ENCODE assay signal across 1 cellular context in the genomic region with DNA sequence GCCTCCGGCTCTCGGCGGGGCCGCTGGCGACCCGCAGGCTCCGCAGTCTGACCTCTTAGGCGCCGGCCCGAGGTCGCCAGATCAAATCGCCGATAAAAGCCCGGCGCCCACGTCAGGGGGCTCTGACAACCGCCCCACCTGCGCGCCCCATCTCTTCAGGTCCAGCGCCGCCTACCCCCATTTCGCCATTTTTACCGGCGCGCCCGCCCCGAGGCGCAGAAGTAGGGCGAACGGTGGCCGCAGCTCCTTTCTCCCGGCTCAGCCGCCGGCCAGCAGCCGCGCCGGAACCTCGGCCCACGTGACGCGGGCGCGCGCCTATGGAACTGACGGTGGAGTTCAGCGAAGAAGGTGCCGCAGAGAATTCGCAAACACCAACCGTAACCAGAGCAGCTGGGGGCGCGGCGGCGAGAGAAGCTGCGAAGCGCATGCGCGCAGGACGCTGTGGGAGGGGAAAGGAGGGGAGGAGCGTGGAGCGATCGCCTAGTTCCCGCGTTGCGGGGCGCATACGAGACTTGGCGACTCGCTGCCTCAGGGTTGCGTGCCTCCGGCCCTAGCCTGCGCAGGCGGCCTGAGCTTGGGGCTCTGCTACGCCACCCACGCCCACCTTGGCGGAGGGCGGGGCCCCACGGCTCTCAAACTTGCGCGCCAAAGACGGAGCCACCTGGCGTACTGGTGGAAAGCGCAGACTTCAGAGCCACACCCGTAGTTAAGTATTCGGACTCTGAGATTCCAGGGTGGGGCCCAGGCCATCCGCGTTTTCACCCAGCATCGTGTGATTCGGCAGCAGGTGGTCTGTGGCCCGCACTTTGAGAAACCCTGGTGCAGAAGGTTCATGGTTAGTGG.
TF ChIP-seq lines count a peak whose summit lies in the region.

A gene with protein sequence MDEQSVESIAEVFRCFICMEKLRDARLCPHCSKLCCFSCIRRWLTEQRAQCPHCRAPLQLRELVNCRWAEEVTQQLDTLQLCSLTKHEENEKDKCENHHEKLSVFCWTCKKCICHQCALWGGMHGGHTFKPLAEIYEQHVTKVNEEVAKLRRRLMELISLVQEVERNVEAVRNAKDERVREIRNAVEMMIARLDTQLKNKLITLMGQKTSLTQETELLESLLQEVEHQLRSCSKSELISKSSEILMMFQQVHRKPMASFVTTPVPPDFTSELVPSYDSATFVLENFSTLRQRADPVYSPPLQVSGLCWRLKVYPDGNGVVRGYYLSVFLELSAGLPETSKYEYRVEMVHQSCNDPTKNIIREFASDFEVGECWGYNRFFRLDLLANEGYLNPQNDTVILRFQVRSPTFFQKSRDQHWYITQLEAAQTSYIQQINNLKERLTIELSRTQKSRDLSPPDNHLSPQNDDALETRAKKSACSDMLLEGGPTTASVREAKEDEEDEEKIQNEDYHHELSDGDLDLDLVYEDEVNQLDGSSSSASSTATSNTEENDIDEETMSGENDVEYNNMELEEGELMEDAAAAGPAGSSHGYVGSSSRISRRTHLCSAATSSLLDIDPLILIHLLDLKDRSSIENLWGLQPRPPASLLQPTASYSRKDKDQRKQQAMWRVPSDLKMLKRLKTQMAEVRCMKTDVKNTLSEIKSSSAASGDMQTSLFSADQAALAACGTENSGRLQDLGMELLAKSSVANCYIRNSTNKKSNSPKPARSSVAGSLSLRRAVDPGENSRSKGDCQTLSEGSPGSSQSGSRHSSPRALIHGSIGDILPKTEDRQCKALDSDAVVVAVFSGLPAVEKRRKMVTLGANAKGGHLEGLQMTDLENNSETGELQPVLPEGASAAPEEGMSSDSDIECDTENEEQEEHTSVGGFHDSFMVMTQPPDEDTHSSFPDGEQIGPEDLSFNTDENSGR (minus strand): TSS at position 418 of the 843 bp plus-strand sequence. CDS start 419 bp downstream, outside the sequence.

TF ChIP-seq in HepG2, 621 proteins besides CTCF, POLR2A, EP300 and RAD21 (continued from another document and continues in another):
- no peak for TF ChIP-seq XBP1 (CRISPR knock-in tag; IDR thresholded peaks at IDR 0.05)
- no peak for TF ChIP-seq HHEX (CRISPR knock-in tag; IDR thresholded peaks at IDR 0.05)
- TF ChIP-seq NRL (CRISPR knock-in tag; IDR thresholded peaks at IDR 0.05; ENCODE audit: borderline replicate concordance) = peak; percentile 83
- no peak for TF ChIP-seq ZNF496 (CRISPR knock-in tag; IDR thresholded peaks at IDR 0.05; ENCODE audit: insufficient replicate concordance)
- TF ChIP-seq, protein P1, sequence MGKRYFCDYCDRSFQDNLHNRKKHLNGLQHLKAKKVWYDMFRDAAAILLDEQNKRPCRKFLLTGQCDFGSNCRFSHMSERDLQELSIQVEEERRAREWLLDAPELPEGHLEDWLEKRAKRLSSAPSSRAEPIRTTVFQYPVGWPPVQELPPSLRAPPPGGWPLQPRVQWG (CRISPR knock-in tag; IDR thresholded peaks at IDR 0.05; ENCODE audit: borderline replicate concordance, low read depth) = no peak
- no peak for TF ChIP-seq SMARCC2 (IDR thresholded peaks at IDR 0.05)
- peak; percentile 92 for TF ChIP-seq GFI1 (CRISPR knock-in tag; IDR thresholded peaks at IDR 0.05; ENCODE audit: borderline replicate concordance)
- peak; percentile 96 for TF ChIP-seq ZNF747 (CRISPR knock-in tag; IDR thresholded peaks at IDR 0.05; ENCODE audit: borderline replicate concordance)
- TF ChIP-seq, protein P2, sequence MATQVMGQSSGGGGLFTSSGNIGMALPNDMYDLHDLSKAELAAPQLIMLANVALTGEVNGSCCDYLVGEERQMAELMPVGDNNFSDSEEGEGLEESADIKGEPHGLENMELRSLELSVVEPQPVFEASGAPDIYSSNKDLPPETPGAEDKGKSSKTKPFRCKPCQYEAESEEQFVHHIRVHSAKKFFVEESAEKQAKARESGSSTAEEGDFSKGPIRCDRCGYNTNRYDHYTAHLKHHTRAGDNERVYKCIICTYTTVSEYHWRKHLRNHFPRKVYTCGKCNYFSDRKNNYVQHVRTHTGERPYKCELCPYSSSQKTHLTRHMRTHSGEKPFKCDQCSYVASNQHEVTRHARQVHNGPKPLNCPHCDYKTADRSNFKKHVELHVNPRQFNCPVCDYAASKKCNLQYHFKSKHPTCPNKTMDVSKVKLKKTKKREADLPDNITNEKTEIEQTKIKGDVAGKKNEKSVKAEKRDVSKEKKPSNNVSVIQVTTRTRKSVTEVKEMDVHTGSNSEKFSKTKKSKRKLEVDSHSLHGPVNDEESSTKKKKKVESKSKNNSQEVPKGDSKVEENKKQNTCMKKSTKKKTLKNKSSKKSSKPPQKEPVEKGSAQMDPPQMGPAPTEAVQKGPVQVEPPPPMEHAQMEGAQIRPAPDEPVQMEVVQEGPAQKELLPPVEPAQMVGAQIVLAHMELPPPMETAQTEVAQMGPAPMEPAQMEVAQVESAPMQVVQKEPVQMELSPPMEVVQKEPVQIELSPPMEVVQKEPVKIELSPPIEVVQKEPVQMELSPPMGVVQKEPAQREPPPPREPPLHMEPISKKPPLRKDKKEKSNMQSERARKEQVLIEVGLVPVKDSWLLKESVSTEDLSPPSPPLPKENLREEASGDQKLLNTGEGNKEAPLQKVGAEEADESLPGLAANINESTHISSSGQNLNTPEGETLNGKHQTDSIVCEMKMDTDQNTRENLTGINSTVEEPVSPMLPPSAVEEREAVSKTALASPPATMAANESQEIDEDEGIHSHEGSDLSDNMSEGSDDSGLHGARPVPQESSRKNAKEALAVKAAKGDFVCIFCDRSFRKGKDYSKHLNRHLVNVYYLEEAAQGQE (IDR thresholded peaks at IDR 0.05; ENCODE audit: borderline replicate concordance in 1 of 2, low read depth in 1 of 2, low read length in 2 of 2) = peak in 1 of 2 experiments; percentile 43; a peak in 1 of 4 replicates
- TF ChIP-seq ZNF552 (CRISPR knock-in tag; IDR thresholded peaks at IDR 0.05; ENCODE audit: borderline replicate concordance) = no peak
- no peak for TF ChIP-seq EHMT2 (IDR thresholded peaks at IDR 0.05; ENCODE audit: borderline replicate concordance, low read depth, low read length)
- peak; percentile 16; the same call in 1 of the 2 replicates for TF ChIP-seq ATF7-NPFF (CRISPR knock-in tag; IDR thresholded peaks at IDR 0.05; ENCODE audit: low read depth)
- TF ChIP-seq, protein P3, sequence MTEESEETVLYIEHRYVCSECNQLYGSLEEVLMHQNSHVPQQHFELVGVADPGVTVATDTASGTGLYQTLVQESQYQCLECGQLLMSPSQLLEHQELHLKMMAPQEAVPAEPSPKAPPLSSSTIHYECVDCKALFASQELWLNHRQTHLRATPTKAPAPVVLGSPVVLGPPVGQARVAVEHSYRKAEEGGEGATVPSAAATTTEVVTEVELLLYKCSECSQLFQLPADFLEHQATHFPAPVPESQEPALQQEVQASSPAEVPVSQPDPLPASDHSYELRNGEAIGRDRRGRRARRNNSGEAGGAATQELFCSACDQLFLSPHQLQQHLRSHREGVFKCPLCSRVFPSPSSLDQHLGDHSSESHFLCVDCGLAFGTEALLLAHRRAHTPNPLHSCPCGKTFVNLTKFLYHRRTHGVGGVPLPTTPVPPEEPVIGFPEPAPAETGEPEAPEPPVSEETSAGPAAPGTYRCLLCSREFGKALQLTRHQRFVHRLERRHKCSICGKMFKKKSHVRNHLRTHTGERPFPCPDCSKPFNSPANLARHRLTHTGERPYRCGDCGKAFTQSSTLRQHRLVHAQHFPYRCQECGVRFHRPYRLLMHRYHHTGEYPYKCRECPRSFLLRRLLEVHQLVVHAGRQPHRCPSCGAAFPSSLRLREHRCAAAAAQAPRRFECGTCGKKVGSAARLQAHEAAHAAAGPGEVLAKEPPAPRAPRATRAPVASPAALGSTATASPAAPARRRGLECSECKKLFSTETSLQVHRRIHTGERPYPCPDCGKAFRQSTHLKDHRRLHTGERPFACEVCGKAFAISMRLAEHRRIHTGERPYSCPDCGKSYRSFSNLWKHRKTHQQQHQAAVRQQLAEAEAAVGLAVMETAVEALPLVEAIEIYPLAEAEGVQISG (CRISPR knock-in tag; IDR thresholded peaks at IDR 0.05) = peak; percentile 92
- peak; percentile 97 for TF ChIP-seq UBTF (CRISPR knock-in tag; IDR thresholded peaks at IDR 0.05)
- no peak for TF ChIP-seq ZNF282 (IDR thresholded peaks at IDR 0.05; ENCODE audit: partially characterized antibody)
- TF ChIP-seq MLX (CRISPR knock-in tag; IDR thresholded peaks at IDR 0.05) = peak; percentile 58; the same call in 1 of the 2 replicates
- TF ChIP-seq FOXC1 (CRISPR knock-in tag; IDR thresholded peaks at IDR 0.05; ENCODE audit: borderline replicate concordance) = peak; percentile 59
- TF ChIP-seq STAT6 (CRISPR knock-in tag; IDR thresholded peaks at IDR 0.05; ENCODE audit: borderline replicate concordance) = peak; percentile 98
- TF ChIP-seq MED8 (CRISPR knock-in tag; IDR thresholded peaks at IDR 0.05; ENCODE audit: insufficient replicate concordance) = no peak
- TF ChIP-seq ZNF704 (CRISPR knock-in tag; IDR thresholded peaks at IDR 0.05; ENCODE audit: borderline replicate concordance) = peak; percentile 84; the same call in 1 of the 2 replicates
- TF ChIP-seq YEATS4 (CRISPR knock-in tag; IDR thresholded peaks at IDR 0.05; ENCODE audit: borderline replicate concordance) = peak; percentile 94
- TF ChIP-seq IKZF4 (CRISPR knock-in tag; IDR thresholded peaks at IDR 0.05; ENCODE audit: borderline replicate concordance, low read depth, not compliant biosample characterization) = no peak
- TF ChIP-seq NR2C2 (CRISPR knock-in tag; IDR thresholded peaks at IDR 0.05; ENCODE audit: borderline replicate concordance) = peak; percentile 71
- TF ChIP-seq FOSL2 (CRISPR knock-in tag; IDR thresholded peaks at IDR 0.05) = peak; percentile 10; the same call in 1 of the 2 replicates
- peak; percentile 64 for TF ChIP-seq FOXA3 (CRISPR knock-in tag; IDR thresholded peaks at IDR 0.05)
- TF ChIP-seq EZH2 (conservative IDR thresholded peaks at IDR 0.05; ENCODE audit: low read depth, low read length) = no peak
- no peak for TF ChIP-seq ZBTB46 (CRISPR knock-in tag; IDR thresholded peaks at IDR 0.05; ENCODE audit: borderline replicate concordance)
